In genomic region chr22:23118647-23119491, GRCh38 we compare ENCODE assay signal across 15 cellular contexts. TPM values are rescaled to one million over a fixed set of nuclear protein-coding genes. Genes with fewer than 3 reads are reported as not detected.
DNase-seq lines count a peak whose midpoint lies in the region; ATAC-seq and TF ChIP-seq lines count a peak whose summit lies in the region.
"Had no signal": no experiment of that assay in that cellular context is flagged by ENCODE, and none has a peak within 500 bp of the region (broad histone marks: within the 10 kb centered on the region; RNA-seq: fewer than 3 reads in every experiment).

No MANE protein-coding gene starts in this region.

- H3K27me3 Mint-ChIP-seq in activated T-cell treated with anti-CD3 and anti-CD28 coated beads, Interleukin-2, amount 50 U/mL, for 4 hours (ENCODE audit: low read depth), result no peaks in the 10 kb centered on the region
- no peaks in the 10 kb centered on the region for H3K27me3 Mint-ChIP-seq in T-cell
- H3K27me3 Mint-ChIP-seq in stimulated activated naive B cell treated with anti-CD40 and anti-IgM and Interleukin-4, amounts not matched to agents 10 μg/mL and 1 μg/mL and 100 μg/mL, for 72 hours, result no peaks in the 10 kb centered on the region
- H3K27me3 Mint-ChIP-seq: dendritic cell treated with granulocyte-macrophage colony-stimulating factor and Interleukin-4, amounts not matched to agents 40 ng/mL and 50 ng/mL, for 4 days had no signal

- H3K27ac ChIP-seq in cingulate gyrus (ENCODE audit: low read depth, low read length), result peak overlapping the region; percentile 100
- H3K27ac ChIP-seq: HL-60, SJSA1 had no signal

- DNase-seq in activated T-cell treated with anti-CD3 and anti-CD28 coated beads, Interleukin-2, amount 50 U/mL, for 4 hours, result no peak
- no peak for DNase-seq in activated T-cell treated with anti-CD3 and anti-CD28 coated beads, Interleukin-2, amount 50 U/mL, for 1 hour
- DNase-seq in T-cell (no peak), amygdala (lab: John Stamatoyannopoulos, UW) (no peak)
- no peak for DNase-seq in stimulated activated naive B cell treated with anti-CD40 and anti-IgM and Interleukin-4, amounts not matched to agents 10 μg/mL and 1 μg/mL and 100 μg/mL, for 72 hours
- DNase-seq: midbrain, NCI-H1436 treated with DMSO at 0.1 percent for 48 hours, NCI-H2227 treated with DMSO at 0.1 percent for 48 hours had no signal

- H3K36me3 Mint-ChIP-seq in activated T-cell treated with anti-CD3 and anti-CD28 coated beads, Interleukin-2, amount 50 U/mL, for 4 hours (ENCODE audit: insufficient read depth), result no peaks in the 10 kb centered on the region
- no peaks in the 10 kb centered on the region for H3K36me3 Mint-ChIP-seq in T-cell
- peaks cover 0 to 4% of the 10 kb centered on the region in 2 donors for H3K36me3 Mint-ChIP-seq in stimulated activated naive B cell treated with anti-CD40 and anti-IgM and Interleukin-4, amounts not matched to agents 10 μg/mL and 1 μg/mL and 100 μg/mL, for 72 hours

- H3K4me1 Mint-ChIP-seq in activated T-cell treated with anti-CD3 and anti-CD28 coated beads, Interleukin-2, amount 50 U/mL, for 4 hours (ENCODE audit: low read depth), result peaks cover 16% of the 10 kb centered on the region
- peaks cover 11 to 23% (median 14%) of the 10 kb centered on the region in 3 donors for H3K4me1 Mint-ChIP-seq in T-cell
- H3K4me1 Mint-ChIP-seq in stimulated activated naive B cell treated with anti-CD40 and anti-IgM and Interleukin-4, amounts not matched to agents 10 μg/mL and 1 μg/mL and 100 μg/mL, for 72 hours, result peaks cover 13 to 19% of the 10 kb centered on the region in 2 donors

- CTCF ChIA-PET in T-cell (lab: Charles Lee), result interaction anchor here (0.5 to 1.4 kb wide), 8 partner anchors 14 to 533 kb away, joined by 3 to 11 read pairs (median 3); partner anchors contain the start of gene RSPH14 (in 1 of the 2)

- no peaks in the 10 kb centered on the region for H3K9me3 Mint-ChIP-seq in activated T-cell treated with anti-CD3 and anti-CD28 coated beads, Interleukin-2, amount 50 U/mL, for 4 hours
- H3K9me3 Mint-ChIP-seq in T-cell, result no peaks in the 10 kb centered on the region
- no peaks in the 10 kb centered on the region for H3K9me3 Mint-ChIP-seq in stimulated activated naive B cell treated with anti-CD40 and anti-IgM and Interleukin-4, amounts not matched to agents 10 μg/mL and 1 μg/mL and 100 μg/mL, for 72 hours
- H3K9me3 Mint-ChIP-seq: dendritic cell treated with granulocyte-macrophage colony-stimulating factor and Interleukin-4, amounts not matched to agents 40 ng/mL and 50 ng/mL, for 4 days had no signal

- no peak for ATAC-seq in activated T-cell treated with anti-CD3 and anti-CD28 coated beads, Interleukin-2, amount 50 U/mL, for 4 hours
- ATAC-seq in T-cell (replicated peaks in 1 of 4) (no peak), HG02852 (IDR thresholded peaks at IDR 0.05; ENCODE audit: unreplicated experiment) (no peak), SK-N-SH treated with all-trans-retinoic acid at 6 μM for 48 hours (no peak)
- no peak for ATAC-seq in stimulated activated naive B cell treated with anti-CD40 and anti-IgM and Interleukin-4, amounts not matched to agents 10 μg/mL and 1 μg/mL and 100 μg/mL, for 72 hours (replicated peaks)
- ATAC-seq: esophagus mucosa had no signal

- POLR2A ChIA-PET in T-cell (lab: Charles Lee), result interaction anchor here (0.8 to 1.0 kb wide), 4 partner anchors 19 to 299 kb away, joined by 3 to 11 read pairs (median 6); partner anchors contain the start of gene RAB36 (in 1 of the 2)

- peak overlapping the region; percentile 94 to 95 for H3K27ac Mint-ChIP-seq in T-cell
- H3K27ac Mint-ChIP-seq in stimulated activated naive B cell treated with anti-CD40 and anti-IgM and Interleukin-4, amounts not matched to agents 10 μg/mL and 1 μg/mL and 100 μg/mL, for 72 hours, result peak overlapping the region; percentile 83
- H3K27ac Mint-ChIP-seq: dendritic cell treated with granulocyte-macrophage colony-stimulating factor and Interleukin-4, amounts not matched to agents 40 ng/mL and 50 ng/mL, for 4 days had no signal

- H3K4me3 Mint-ChIP-seq in activated T-cell treated with anti-CD3 and anti-CD28 coated beads, Interleukin-2, amount 50 U/mL, for 4 hours, result peak overlapping the region; percentile 48
- H3K4me3 Mint-ChIP-seq in T-cell, result peak overlapping the region; percentile 22 to 72 (median 63)
- H3K4me3 Mint-ChIP-seq in stimulated activated naive B cell treated with anti-CD40 and anti-IgM and Interleukin-4, amounts not matched to agents 10 μg/mL and 1 μg/mL and 100 μg/mL, for 72 hours, result no peak overlapping the region
- H3K4me3 Mint-ChIP-seq: dendritic cell treated with granulocyte-macrophage colony-stimulating factor and Interleukin-4, amounts not matched to agents 40 ng/mL and 50 ng/mL, for 4 days had no signal

TF ChIP-seq in SK-N-SH treated with all-trans-retinoic acid at 6 μM for 48 hours, 23 proteins besides CTCF, POLR2A, EP300 and RAD21:
- TF ChIP-seq OSR1 (CRISPR knock-in tag; IDR thresholded peaks at IDR 0.05) (no peak), PATZ1 (CRISPR knock-in tag; IDR thresholded peaks at IDR 0.05; ENCODE audit: borderline replicate concordance) (no peak), CSDC2 (CRISPR knock-in tag; IDR thresholded peaks at IDR 0.05) (no peak), PPARA (CRISPR knock-in tag; IDR thresholded peaks at IDR 0.05; ENCODE audit: borderline replicate concordance) (no peak), TOX (CRISPR knock-in tag; IDR thresholded peaks at IDR 0.05; ENCODE audit: borderline replicate concordance) (no peak), SNAI2 (CRISPR knock-in tag; IDR thresholded peaks at IDR 0.05) (no peak), ZNF565 (CRISPR knock-in tag; conservative IDR thresholded peaks at IDR 0.05; ENCODE audit: low read depth) (no peak), ZNF70 (CRISPR knock-in tag; IDR thresholded peaks at IDR 0.05) (no peak), POU6F1 (CRISPR knock-in tag; IDR thresholded peaks at IDR 0.05; ENCODE audit: borderline replicate concordance, low read depth) (no peak)

RNA-seq across cellular contexts. Expression of gene RSPH14, which starts 22.9 kb away (rescaled TPM):
- total RNA-seq in activated T-cell treated with anti-CD3 and anti-CD28 coated beads, Interleukin-2, amount 50 U/mL, for 4 hours, result not detected
- total RNA-seq in T-cell, result under 1 TPM in 1 of 5 donors, not detected in 4; 0.83 TPM
- total RNA-seq: esophagus mucosa, SJSA1 had no signal

RNA-seq across cellular contexts. Expression of gene RAB36, which starts 26.4 kb away (rescaled TPM):
- total RNA-seq in activated T-cell treated with anti-CD3 and anti-CD28 coated beads, Interleukin-2, amount 50 U/mL, for 4 hours, result under 1 TPM; 0.47 to 0.61 (median 0.49) TPM
- total RNA-seq in T-cell, result 1 to 10 TPM in 1 of 5 donors, under 1 TPM in 4; 0.18 to 1.8 (median 0.47) TPM

RNA-seq across cellular contexts. Expression of gene GNAZ, which starts 48.5 kb away (rescaled TPM):
- 1 to 10 TPM in 1 of 3 donors, under 1 TPM in 2; 0.61 to 1.3 (median 0.99) TPM for total RNA-seq in activated T-cell treated with anti-CD3 and anti-CD28 coated beads, Interleukin-2, amount 50 U/mL, for 4 hours
- total RNA-seq in T-cell, result 1 to 10 TPM in 4 of 5 donors, under 1 TPM in 1; 0.70 to 1.4 (median 1.3) TPM

Comparison
In these comparisons a context has a peak if more than half of its experiments do, and no peak if none do; other contexts are left out.
1. H3K4me3 Mint-ChIP-seq: peak in activated T-cell treated with anti-CD3 and anti-CD28 coated beads, Interleukin-2, amount 50 U/mL, for 4 hours (single experiment) and T-cell (3 of 3); none in stimulated activated naive B cell treated with anti-CD40 and anti-IgM and Interleukin-4, amounts not matched to agents 10 μg/mL and 1 μg/mL and 100 μg/mL, for 72 hours (0 of 2).